ENCODE assay signal across 8 cellular contexts in the genomic region with DNA sequence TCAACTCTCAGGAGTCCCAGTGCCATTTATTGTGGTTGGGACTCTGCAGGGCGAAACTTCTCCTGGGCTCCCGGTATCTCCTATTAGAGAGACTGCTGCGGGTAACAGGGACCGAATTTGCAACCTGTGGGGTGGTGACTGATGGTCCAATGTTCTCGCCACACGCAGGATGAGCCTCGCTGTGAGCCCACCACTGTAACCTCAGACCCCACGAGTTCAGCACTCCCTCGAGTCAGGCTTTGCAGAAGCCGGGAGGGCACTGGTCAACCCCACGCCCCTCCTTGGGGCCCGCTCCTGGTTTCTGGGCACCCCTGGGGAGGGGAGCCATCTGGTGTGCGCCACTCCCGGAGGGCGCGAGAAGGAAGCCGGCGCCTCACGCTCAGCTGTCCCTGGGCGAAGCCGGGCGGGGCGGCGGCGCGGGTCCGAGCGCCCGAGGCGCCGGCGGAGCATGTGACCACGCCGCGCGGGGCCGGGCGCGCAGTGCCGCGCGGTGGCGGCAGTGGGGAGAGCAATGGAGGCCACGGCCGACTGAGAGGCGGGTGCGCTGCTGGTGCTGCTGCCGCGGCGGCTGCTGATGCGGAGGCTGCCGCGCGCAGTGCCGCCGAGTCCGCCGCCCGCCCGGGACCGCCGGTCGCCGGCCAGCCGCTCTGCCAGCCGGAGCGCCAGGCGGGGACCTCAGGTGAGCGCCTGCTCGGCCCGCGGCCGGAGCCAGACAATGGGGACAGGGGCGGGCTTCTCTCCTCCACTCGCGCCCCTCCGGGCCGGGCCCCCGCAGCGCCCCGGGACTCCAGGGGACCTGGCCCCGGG.
DNase-seq lines count a peak whose midpoint lies in the region; ATAC-seq and TF ChIP-seq lines count a peak whose summit lies in the region.

No MANE protein-coding gene starts in this region.

- peak overlapping the region; percentile 84 for H3K4me2 ChIP-seq in DOHH2 (ENCODE audit: low read length)

- peak overlapping the region; percentile 89 for H3K4me3 ChIP-seq in DOHH2 (ENCODE audit: low read length)
- peak overlapping the region; percentile 42 for H3K4me3 ChIP-seq in HL-60 (replicated peaks; ENCODE audit: insufficient read depth, low read length)

- H4K20me1 ChIP-seq in DOHH2 (ENCODE audit: control insufficient read depth, insufficient read depth, low read depth, low read length): no peaks in the 10 kb centered on the region

- H3K27ac ChIP-seq in DOHH2 (ENCODE audit: low read depth, low read length): peak overlapping the region; percentile 45
- no peak overlapping the region for H3K27ac ChIP-seq in HL-60 (replicated peaks)

- peaks cover 37% of the 10 kb centered on the region for H3K79me2 ChIP-seq in DOHH2 (ENCODE audit: control insufficient read depth, low read length)

- H3K36me3 ChIP-seq in DOHH2 (ENCODE audit: control insufficient read depth, low read length): no peaks in the 10 kb centered on the region; the same call in 1 of the 2 replicates

- H3F3A ChIP-seq in DOHH2 (ENCODE audit: control insufficient read depth, insufficient read depth): 0 out of 2 replicates have a peak, but pooled peaks cover 4% of the 10 kb centered on the region

- no peaks in the 10 kb centered on the region for H3K9me2 ChIP-seq in DOHH2 (replicated peaks; ENCODE audit: control insufficient read depth, low read length)

- H3K4me1 ChIP-seq in DOHH2 (ENCODE audit: control insufficient read depth, low read length): peaks cover 49% of the 10 kb centered on the region

- H3K9me3 ChIP-seq in DOHH2 (ENCODE audit: control insufficient read depth, insufficient read depth, low read length): no peaks in the 10 kb centered on the region

- TF ChIP-seq CTCF in DOHH2 (IDR thresholded peaks at IDR 0.05; ENCODE audit: low read depth, low read length, poor library complexity, severe bottlenecking) (no peak), HL-60 (IDR thresholded peaks at IDR 0.05; ENCODE audit: insufficient read depth, low read length) (peak; percentile 4)

- DNase-seq in HL-60 (ENCODE audit: low read depth in 1 of 2, low spot score in 1 of 2): peak; percentile 15 to 50
- DNase-seq in NOMO-1 treated with dmso at 0.1 percent for 144 hours (lab: John Stamatoyannopoulos, UW; ENCODE audit: unreplicated experiment): peak; percentile 42
- DNase-seq in activated naive CD4-positive, alpha-beta T cell treated with Interleukin-2 at 50 U/mL for 16 hours: peak; percentile 40
- peak; percentile 55 for DNase-seq in glomerular visceral epithelial cell (ENCODE audit: extremely low spot score)
- DNase-seq in occipital lobe (lab: John Stamatoyannopoulos, UW): peak; percentile 33
- no peak for DNase-seq in OCI-M2 (lab: John Stamatoyannopoulos, UW; ENCODE audit: unreplicated experiment)

- peak; percentile 97 for ATAC-seq in GM21390 (IDR thresholded peaks at IDR 0.05; ENCODE audit: unreplicated experiment)

- no peaks in the 10 kb centered on the region for H3K27me3 ChIP-seq in DOHH2 (ENCODE audit: control insufficient read depth, low read length)
- peaks cover 8% of the 10 kb centered on the region for H3K27me3 ChIP-seq in HL-60 (ENCODE audit: insufficient read depth, poor library complexity, severe bottlenecking)
